Comparison of ENCODE assay signal across 19 cellular contexts in the genomic region with DNA sequence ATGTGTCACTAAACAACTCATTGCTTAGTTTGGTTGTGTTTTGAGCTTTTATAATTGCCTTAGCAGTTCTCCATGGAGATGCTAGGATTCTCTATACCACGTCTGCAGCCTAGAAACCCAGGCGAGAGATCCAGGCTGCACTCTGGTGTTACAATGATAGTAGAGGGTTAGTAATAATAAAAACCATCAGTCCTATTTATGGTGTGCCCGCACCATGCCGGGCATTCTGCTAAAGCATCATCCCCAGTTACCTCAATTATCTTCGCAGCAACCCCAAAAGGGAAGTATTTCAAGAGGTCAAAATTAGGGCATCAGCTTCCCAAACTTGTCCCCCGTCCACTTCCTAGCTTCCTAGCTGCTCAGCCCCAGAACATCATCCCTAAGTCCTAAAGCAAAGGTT. TPM values are rescaled to one million over a fixed set of nuclear protein-coding genes. Genes with fewer than 3 reads are reported as not detected.
DNase-seq lines count a peak whose midpoint lies in the region; ATAC-seq and TF ChIP-seq lines count a peak whose summit lies in the region.
"Had no signal": no experiment of that assay in that cellular context is flagged by ENCODE, and none has a peak within 500 bp of the region (broad histone marks: within the 10 kb centered on the region; RNA-seq: fewer than 3 reads in every experiment).

No MANE protein-coding gene starts in this region.

- intact Hi-C loops in activated CD4-positive, alpha-beta T cell treated with anti-CD3 and anti-CD28 coated beads, Interleukin-2, amount 10 ng/mL, durations not matched to agents 24 days and 14 days (cut with micrococcal nuclease), result loop anchor here (2.0 kb wide), 1 partner anchor 14 kb away; no protein-coding TSS in a partner anchor

- ATAC-seq in stimulated activated memory B cell treated with anti-CD40 and anti-IgM and Interleukin-4, amounts not matched to agents 10 μg/mL and 1 μg/mL and 100 μg/mL, for 72 hours, result no peak
- ATAC-seq: Right ventricle myocardium inferior had no signal

- H3K4me3 ChIP-seq in GM12865 (ENCODE audit: low read depth, low read length), result peak overlapping the region; percentile 64
- H3K4me3 ChIP-seq: hepatocyte, thyroid gland had no signal

- H3K36me3 Mint-ChIP-seq in activated CD4-positive, alpha-beta T cell treated with anti-CD3 and anti-CD28 coated beads, Interleukin-2, amount 10 ng/mL, durations not matched to agents 24 days and 14 days (ENCODE audit: low read depth), result peaks cover 24% of the 10 kb centered on the region
- H3K36me3 Mint-ChIP-seq in activated naive CD8-positive, alpha-beta T cell treated with anti-CD3 and anti-CD28 coated beads for 36 hours, result peaks cover 15% of the 10 kb centered on the region
- peaks cover 22% of the 10 kb centered on the region for H3K36me3 Mint-ChIP-seq in stimulated activated memory B cell treated with anti-CD40 and anti-IgM and Interleukin-4, amounts not matched to agents 10 μg/mL and 1 μg/mL and 100 μg/mL, for 72 hours

- peak overlapping the region; percentile 31 for H3K4me3 Mint-ChIP-seq in activated CD4-positive, alpha-beta T cell treated with anti-CD3 and anti-CD28 coated beads, Interleukin-2, amount 10 ng/mL, durations not matched to agents 24 days and 14 days
- H3K4me3 Mint-ChIP-seq in activated naive CD8-positive, alpha-beta T cell treated with anti-CD3 and anti-CD28 coated beads for 36 hours, result no peak overlapping the region
- peak overlapping the region; percentile 33 for H3K4me3 Mint-ChIP-seq in stimulated activated memory B cell treated with anti-CD40 and anti-IgM and Interleukin-4, amounts not matched to agents 10 μg/mL and 1 μg/mL and 100 μg/mL, for 72 hours
- H3K4me3 Mint-ChIP-seq: neural crest cell had no signal

- H3K4me1 Mint-ChIP-seq in activated CD4-positive, alpha-beta T cell treated with anti-CD3 and anti-CD28 coated beads, Interleukin-2, amount 10 ng/mL, durations not matched to agents 24 days and 14 days, result peaks cover 54% of the 10 kb centered on the region
- peaks cover 56% of the 10 kb centered on the region for H3K4me1 Mint-ChIP-seq in activated naive CD8-positive, alpha-beta T cell treated with anti-CD3 and anti-CD28 coated beads for 36 hours
- H3K4me1 Mint-ChIP-seq in stimulated activated memory B cell treated with anti-CD40 and anti-IgM and Interleukin-4, amounts not matched to agents 10 μg/mL and 1 μg/mL and 100 μg/mL, for 72 hours, result peaks cover 84% of the 10 kb centered on the region

- H3K27me3 Mint-ChIP-seq in activated CD4-positive, alpha-beta T cell treated with anti-CD3 and anti-CD28 coated beads, Interleukin-2, amount 10 ng/mL, durations not matched to agents 24 days and 14 days, result no peaks in the 10 kb centered on the region
- no peaks in the 10 kb centered on the region for H3K27me3 Mint-ChIP-seq in activated naive CD8-positive, alpha-beta T cell treated with anti-CD3 and anti-CD28 coated beads for 36 hours
- H3K27me3 Mint-ChIP-seq in stimulated activated memory B cell treated with anti-CD40 and anti-IgM and Interleukin-4, amounts not matched to agents 10 μg/mL and 1 μg/mL and 100 μg/mL, for 72 hours, result no peaks in the 10 kb centered on the region

- TF ChIP-seq CTCF in GM12865 (IDR thresholded peaks at IDR 0.05; ENCODE audit: insufficient read depth, low read depth, low read length, missing control alignments), result no peak

- no peak for DNase-seq in activated CD4-positive, alpha-beta T cell treated with anti-CD3 and anti-CD28 coated beads, Interleukin-2, amount 10 ng/mL, durations not matched to agents 24 days and 14 days
- no peak for DNase-seq in activated CD4-positive, alpha-beta T cell treated with anti-CD3 and anti-CD28 coated beads for 1 hour
- DNase-seq in GM12865 (ENCODE audit: low read depth) (no peak), erythroblast (lab: John Stamatoyannopoulos, UW) (no peak), pons (ENCODE audit: low spot score) (no peak), NCI-H1048 (lab: John Stamatoyannopoulos, UW) (no peak)
- no peak for DNase-seq in activated naive CD8-positive, alpha-beta T cell treated with anti-CD3 and anti-CD28 coated beads for 36 hours
- DNase-seq: ACHN; activated naive CD4-positive, alpha-beta T cell; HCEC 1CT; mammary epithelial cell; NCI-H187; NCI-H510A; SW 1271; thyroid gland had no signal

- H3K27ac Mint-ChIP-seq in activated CD4-positive, alpha-beta T cell treated with anti-CD3 and anti-CD28 coated beads, Interleukin-2, amount 10 ng/mL, durations not matched to agents 24 days and 14 days, result peak overlapping the region; percentile 14
- peak overlapping the region; percentile 62 for H3K27ac Mint-ChIP-seq in activated naive CD8-positive, alpha-beta T cell treated with anti-CD3 and anti-CD28 coated beads for 36 hours
- H3K27ac Mint-ChIP-seq in stimulated activated memory B cell treated with anti-CD40 and anti-IgM and Interleukin-4, amounts not matched to agents 10 μg/mL and 1 μg/mL and 100 μg/mL, for 72 hours, result peak overlapping the region; percentile 62

- TF ChIP-seq POLR2A in erythroblast (IDR thresholded peaks at IDR 0.05; ENCODE audit: low read length), result no peak

- no peaks in the 10 kb centered on the region for H3K9me3 Mint-ChIP-seq in activated CD4-positive, alpha-beta T cell treated with anti-CD3 and anti-CD28 coated beads, Interleukin-2, amount 10 ng/mL, durations not matched to agents 24 days and 14 days
- no peaks in the 10 kb centered on the region for H3K9me3 Mint-ChIP-seq in activated naive CD8-positive, alpha-beta T cell treated with anti-CD3 and anti-CD28 coated beads for 36 hours
- H3K9me3 Mint-ChIP-seq in stimulated activated memory B cell treated with anti-CD40 and anti-IgM and Interleukin-4, amounts not matched to agents 10 μg/mL and 1 μg/mL and 100 μg/mL, for 72 hours, result no peaks in the 10 kb centered on the region
- H3K9me3 Mint-ChIP-seq: neural crest cell had no signal

RNA-seq across cellular contexts. Expression of gene SYNE3, which starts 3.2 kb away (rescaled TPM):
- total RNA-seq in activated CD4-positive, alpha-beta T cell treated with anti-CD3 and anti-CD28 coated beads, Interleukin-2, amount 10 ng/mL, durations not matched to agents 24 days and 14 days, result 45.2 and 46.3 TPM in 2 replicates
- 10 to 100 TPM; 38.0 to 38.8 TPM for total RNA-seq in activated naive CD8-positive, alpha-beta T cell treated with anti-CD3 and anti-CD28 coated beads for 36 hours

RNA-seq across cellular contexts. Expression of gene GLRX5, which starts 21.6 kb away (rescaled TPM):
- 43.7 and 45.6 TPM in 2 replicates for total RNA-seq in activated CD4-positive, alpha-beta T cell treated with anti-CD3 and anti-CD28 coated beads, Interleukin-2, amount 10 ng/mL, durations not matched to agents 24 days and 14 days
- 10 to 100 TPM; 57.9 to 60.7 TPM for total RNA-seq in activated naive CD8-positive, alpha-beta T cell treated with anti-CD3 and anti-CD28 coated beads for 36 hours
